In genomic region chr2:676647-677055, GRCh38 we compare ENCODE assay signal across 8 cellular contexts. TPM values are rescaled to one million over a fixed set of nuclear protein-coding genes. Genes with fewer than 3 reads are reported as not detected.
DNase-seq lines count a peak whose midpoint lies in the region; ATAC-seq, FAIRE-seq and TF ChIP-seq lines count a peak whose summit lies in the region.

No MANE protein-coding gene starts in this region.

- under 1% methylated on average over 31 of the region's 46 CpGs for WGBS in smooth muscle cell (ENCODE audit: low lambda C conversion rate)

- no peak overlapping the region for H2AFZ ChIP-seq in smooth muscle cell (ENCODE audit: low read depth)

- peaks cover 3% of the 10 kb centered on the region for H3F3A ChIP-seq in smooth muscle cell (ENCODE audit: low read depth)

- FAIRE-seq in GM18507 (lab: Jason Lieb, UNC), result peak; percentile 93

- H3K27ac ChIP-seq in A673 (ENCODE audit: low read depth, low read length, poor library complexity, severe bottlenecking), result peak overlapping the region; percentile 100
- peak overlapping the region; percentile 51 for H3K27ac ChIP-seq in smooth muscle cell (ENCODE audit: low read depth)

- CTCF ChIA-PET in A673 (lab: Charles Lee), result interaction anchor here (0.7 kb wide), 1 partner anchor 39 kb away, joined by 3 read pairs; no protein-coding TSS in a partner anchor

- H3K4me2 ChIP-seq in smooth muscle cell, result peak overlapping the region; percentile 85

- H3K36me3 ChIP-seq in A673 (ENCODE audit: insufficient read depth, low read length, poor library complexity, severe bottlenecking) (no peaks in the 10 kb centered on the region), smooth muscle cell (ENCODE audit: low read depth) (no peaks in the 10 kb centered on the region)

- intact Hi-C loops in A673 (cut with micrococcal nuclease; ENCODE audit: unreplicated experiment), result loop anchor here (5.0 kb wide), 1 partner anchor 66 kb away; no protein-coding TSS in a partner anchor

- H3K79me2 ChIP-seq in smooth muscle cell (ENCODE audit: low read depth), result peaks cover 23% of the 10 kb centered on the region

- H3K4me1 ChIP-seq in A673 (ENCODE audit: insufficient read depth, low read length, poor library complexity, severe bottlenecking) (peaks cover 8% of the 10 kb centered on the region), smooth muscle cell (ENCODE audit: low read depth) (peaks cover 4% of the 10 kb centered on the region)

- BruUV-seq in A673 (replicated peaks; lab: Mats Ljungman, UMichigan), result no TSS peak

- peak; percentile 88 for ATAC-seq in HG02981 (IDR thresholded peaks at IDR 0.05; ENCODE audit: unreplicated experiment)

- POLR2A ChIA-PET in A673 (lab: Charles Lee; ENCODE audit: low non-redundant PET), result interaction anchor here (0.5 to 0.7 kb wide), 2 partner anchors 101 to 438 kb away, joined by 5 to 7 read pairs; no protein-coding TSS in a partner anchor

- TF ChIP-seq CTCF in A673 (conservative IDR thresholded peaks at IDR 0.05; ENCODE audit: low read depth, low read length) (no peak), smooth muscle cell (IDR thresholded peaks at IDR 0.05; ENCODE audit: borderline replicate concordance, insufficient read depth, poor library complexity, severe bottlenecking) (no peak)

- peak overlapping the region; percentile 21 for H3K9ac ChIP-seq in smooth muscle cell (ENCODE audit: low read depth)

- H3K27me3 ChIP-seq in A673 (replicated peaks; ENCODE audit: insufficient read depth, low read depth, low read length, poor library complexity), result no peaks in the 10 kb centered on the region
- H3K27me3 ChIP-seq in smooth muscle cell (ENCODE audit: low read depth), result no peaks in the 10 kb centered on the region

- peak; percentile 98 for DNase-seq in A673 (ENCODE audit: low spot score)
- DNase-seq in GM18507 (ENCODE audit: extremely low spot score, insufficient read length, low read depth), result peak; percentile 93
- DNase-seq in NCI-H1694 treated with DMSO at 0.1 percent for 48 hours (lab: John Stamatoyannopoulos, UW), result peak; percentile 98
- peak; percentile 95 to 98 (median 96) for DNase-seq in T-helper 1 cell
- peak; percentile 98 for DNase-seq in cerebellar cortex (ENCODE audit: low spot score)
- DNase-seq in islet precursor cell, result peak; percentile 100
- no peak for DNase-seq in smooth muscle cell (lab: John Stamatoyannopoulos, UW; ENCODE audit: unreplicated experiment)

- H3K9me3 ChIP-seq in A673 (ENCODE audit: low read depth, low read length, poor library complexity, severe bottlenecking) (no peaks in the 10 kb centered on the region), smooth muscle cell (replicated peaks; ENCODE audit: low read depth) (no peaks in the 10 kb centered on the region)

- peak overlapping the region; percentile 77 for H3K4me3 ChIP-seq in A673 (ENCODE audit: low read depth, low read length, poor library complexity, severe bottlenecking)
- H3K4me3 ChIP-seq in smooth muscle cell, result peak overlapping the region; percentile 70

- peaks cover 40% of the 10 kb centered on the region for H4K20me1 ChIP-seq in smooth muscle cell (ENCODE audit: low read depth)

RNA-seq across cellular contexts. Expression of gene TMEM18, which starts 0.6 kb away (rescaled TPM):
- total RNA-seq in A673 (2021) (25.9 and 29.0 TPM in 2 replicates), smooth muscle cell (18.3 and 27.2 TPM in 2 replicates)
- 29.1 and 31.2 TPM in 2 replicates for polyA plus RNA-seq in smooth muscle cell
